In genomic region chr2:128979182-128979581, GRCh38 we compare ENCODE assay signal across 28 cellular contexts.
"Had no signal": no experiment of that assay in that cellular context is flagged by ENCODE, and none has a peak within 500 bp of the region (broad histone marks: within the 10 kb centered on the region; RNA-seq: fewer than 3 reads in every experiment).

No MANE protein-coding gene starts in this region.

- H2AFZ ChIP-seq: hepatocyte had no signal

- H3K4me1 Mint-ChIP-seq: activated naive CD4-positive, alpha-beta T cell treated with anti-CD3 and anti-CD28 coated beads, Interleukin-2, amount 50 U/mL, for 24 hours; activated T-helper 17 cell treated with anti-CD3 and anti-CD28 coated beads, Interleukin-2, amount 50 U/mL, for 72 hours; central memory CD8-positive, alpha-beta T cell; naive thymus-derived CD4-positive, alpha-beta T cell; stimulated activated effector memory CD8-positive, alpha-beta T cell treated with anti-CD3 and anti-CD28 coated beads, Interleukin-12 subunit alpha, Interleukin-12 subunit beta, amount 100 ng/mL, for 72 hours; T-helper 17 cell had no signal

- H3K4me3 Mint-ChIP-seq: activated CD8-positive, alpha-beta T cell treated with anti-CD3 and anti-CD28 coated beads for 36 hours; activated naive CD4-positive, alpha-beta T cell treated with anti-CD3 and anti-CD28 coated beads, Interleukin-2, amount 50 U/mL, for 24 hours; activated T-cell treated with anti-CD3 and anti-CD28 coated beads, Interleukin-2, amount 50 U/mL, for 4 hours; activated T-helper 17 cell treated with anti-CD3 and anti-CD28 coated beads, Interleukin-2, amount 50 U/mL, for 72 hours; central memory CD8-positive, alpha-beta T cell; dendritic cell treated with granulocyte-macrophage colony-stimulating factor and Interleukin-4, amounts not matched to agents 40 ng/mL and 50 ng/mL, for 4 days; mesothelial cell of epicardium; naive thymus-derived CD4-positive, alpha-beta T cell; stimulated activated effector memory CD8-positive, alpha-beta T cell treated with anti-CD3 and anti-CD28 coated beads, Interleukin-12 subunit alpha, Interleukin-12 subunit beta, amount 100 ng/mL, for 72 hours; stimulated activated naive CD8-positive, alpha-beta T cell treated with anti-CD3 and anti-CD28 coated beads, Interleukin-15, Interleukin-2, amounts not matched to agents 100 ng/mL and 50 ng/mL, for 24 hours; T-helper 17 cell had no signal

- H3K36me3 ChIP-seq: esophagus muscularis mucosa, right lobe of liver, thoracic aorta, uterus had no signal

- H3K4me1 ChIP-seq: esophagus muscularis mucosa, foreskin keratinocyte, right lobe of liver, uterus had no signal

- FAIRE-seq: bronchial epithelial cell, keratinocyte had no signal

- H3K4me2 ChIP-seq: hepatocyte had no signal

- H3K9me3 Mint-ChIP-seq: activated CD8-positive, alpha-beta T cell treated with anti-CD3 and anti-CD28 coated beads for 36 hours; activated naive CD4-positive, alpha-beta T cell treated with anti-CD3 and anti-CD28 coated beads, Interleukin-2, amount 50 U/mL, for 24 hours; activated T-cell treated with anti-CD3 and anti-CD28 coated beads, Interleukin-2, amount 50 U/mL, for 4 hours; dendritic cell treated with granulocyte-macrophage colony-stimulating factor and Interleukin-4, amounts not matched to agents 40 ng/mL and 50 ng/mL, for 4 days; mesothelial cell of epicardium; stimulated activated effector memory CD8-positive, alpha-beta T cell treated with anti-CD3 and anti-CD28 coated beads, Interleukin-12 subunit alpha, Interleukin-12 subunit beta, amount 100 ng/mL, for 72 hours; stimulated activated naive CD8-positive, alpha-beta T cell treated with anti-CD3 and anti-CD28 coated beads, Interleukin-15, Interleukin-2, amounts not matched to agents 100 ng/mL and 50 ng/mL, for 24 hours had no signal

- H3K27ac Mint-ChIP-seq: activated CD8-positive, alpha-beta T cell treated with anti-CD3 and anti-CD28 coated beads for 36 hours; activated naive CD4-positive, alpha-beta T cell treated with anti-CD3 and anti-CD28 coated beads, Interleukin-2, amount 50 U/mL, for 24 hours; activated T-helper 17 cell treated with anti-CD3 and anti-CD28 coated beads, Interleukin-2, amount 50 U/mL, for 72 hours; dendritic cell treated with granulocyte-macrophage colony-stimulating factor and Interleukin-4, amounts not matched to agents 40 ng/mL and 50 ng/mL, for 4 days; naive thymus-derived CD4-positive, alpha-beta T cell; stimulated activated effector memory CD8-positive, alpha-beta T cell treated with anti-CD3 and anti-CD28 coated beads, Interleukin-12 subunit alpha, Interleukin-12 subunit beta, amount 100 ng/mL, for 72 hours; stimulated activated naive CD8-positive, alpha-beta T cell treated with anti-CD3 and anti-CD28 coated beads, Interleukin-15, Interleukin-2, amounts not matched to agents 100 ng/mL and 50 ng/mL, for 24 hours; T-helper 17 cell had no signal

- H3K27me3 ChIP-seq: esophagus muscularis mucosa, foreskin keratinocyte, hepatocyte, right lobe of liver, uterus had no signal

- H3K9me3 ChIP-seq: esophagus muscularis mucosa, right lobe of liver, thoracic aorta, uterus had no signal

- H3K4me3 ChIP-seq: esophagus muscularis mucosa, hepatocyte, right lobe of liver, skin epidermis, thoracic aorta, uterus had no signal

- H3K79me2 ChIP-seq: hepatocyte had no signal

- DNase-seq: activated CD4-positive, alpha-beta T cell treated with anti-CD3 and anti-CD28 coated beads, Interleukin-2, amount 50 U/mL, for 1 hour; activated CD8-positive, alpha-beta T cell treated with anti-CD3 and anti-CD28 coated beads for 36 hours; activated gamma-delta T cell treated with Interleukin-2 at 50 U/mL for 16 hours; activated T-cell treated with anti-CD3 and anti-CD28 coated beads, Interleukin-2, amount 50 U/mL, for 4 hours; foreskin keratinocyte; left cardiac atrium; left ventricle myocardium superior; naive thymus-derived CD4-positive, alpha-beta T cell; right lobe of liver; stimulated activated CD4-positive, alpha-beta T cell treated with anti-CD3 and anti-CD28 coated beads, Interleukin-12 subunit alpha, Interleukin-12 subunit beta, amount 100 ng/mL, for 4 hours; stimulated activated CD4-positive, alpha-beta T cell treated with anti-CD3 and anti-CD28 coated beads, Interleukin-4, amount 100 ng/mL, for 24 hours; T-helper 17 cell; T1000; trophoblast cell; uterus had no signal

- H3K36me3 Mint-ChIP-seq: activated naive CD4-positive, alpha-beta T cell treated with anti-CD3 and anti-CD28 coated beads, Interleukin-2, amount 50 U/mL, for 24 hours; mesothelial cell of epicardium; naive thymus-derived CD4-positive, alpha-beta T cell; stimulated activated effector memory CD8-positive, alpha-beta T cell treated with anti-CD3 and anti-CD28 coated beads, Interleukin-12 subunit alpha, Interleukin-12 subunit beta, amount 100 ng/mL, for 72 hours had no signal

- H3K27ac ChIP-seq: esophagus muscularis mucosa, foreskin keratinocyte, hepatocyte, right lobe of liver, skin epidermis, thoracic aorta, uterus had no signal

- H3K27me3 Mint-ChIP-seq: activated CD8-positive, alpha-beta T cell treated with anti-CD3 and anti-CD28 coated beads for 36 hours; activated naive CD4-positive, alpha-beta T cell treated with anti-CD3 and anti-CD28 coated beads, Interleukin-2, amount 50 U/mL, for 24 hours; central memory CD8-positive, alpha-beta T cell; dendritic cell treated with granulocyte-macrophage colony-stimulating factor and Interleukin-4, amounts not matched to agents 40 ng/mL and 50 ng/mL, for 4 days; naive thymus-derived CD4-positive, alpha-beta T cell; stimulated activated naive CD8-positive, alpha-beta T cell treated with anti-CD3 and anti-CD28 coated beads, Interleukin-15, Interleukin-2, amounts not matched to agents 100 ng/mL and 50 ng/mL, for 24 hours had no signal
